8 cellular contexts compared by ENCODE assay signal in the genomic region with DNA sequence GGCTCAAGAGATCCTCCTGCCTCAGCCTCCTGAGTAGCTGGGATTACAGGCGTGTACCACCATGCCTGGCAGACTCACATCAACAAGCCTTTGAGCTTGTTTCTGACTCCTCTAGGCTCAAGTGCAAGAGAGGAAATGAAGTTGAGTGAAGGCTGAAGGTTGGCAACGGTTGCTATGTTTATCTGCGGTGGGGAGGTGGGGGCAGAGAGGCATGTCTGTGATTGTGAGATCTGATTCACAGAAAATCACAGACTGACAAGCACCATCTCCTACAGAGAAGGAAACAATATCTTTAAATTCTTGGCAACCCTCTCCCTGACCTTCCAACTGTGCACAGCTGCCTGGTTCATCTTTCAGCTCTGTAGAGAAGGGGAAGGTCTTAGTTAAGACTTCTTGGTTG. TPM values are rescaled to one million over a fixed set of nuclear protein-coding genes. Genes with fewer than 3 reads are reported as not detected.
DNase-seq lines count a peak whose midpoint lies in the region; ATAC-seq and TF ChIP-seq lines count a peak whose summit lies in the region.

No MANE protein-coding gene starts in this region.

- ATAC-seq in GM19328 (IDR thresholded peaks at IDR 0.05; ENCODE audit: unreplicated experiment): peak; percentile 77
- ATAC-seq in HG03280 (IDR thresholded peaks at IDR 0.05; ENCODE audit: unreplicated experiment): peak; percentile 78

- H3K4me1 ChIP-seq in spleen: peaks cover 0 to 58% (median 26%) of the 10 kb centered on the region in 6 donors

- TF ChIP-seq POLR2A in spleen (IDR thresholded peaks at IDR 0.05): no peak

- in situ Hi-C loops in astrocyte of the cerebellum (cut with HindIII; ENCODE audit: low sequenced_read_pairs): no loop called here

- TF ChIP-seq CTCF in astrocyte of the cerebellum (IDR thresholded peaks at IDR 0.05; ENCODE audit: low read depth, low read length, missing control alignments) (no peak), spleen (IDR thresholded peaks at IDR 0.05 in 8 of 11, conservative IDR thresholded peaks at IDR 0.05 in 3 of 11) (no peak)

- no peaks in the 10 kb centered on the region for H3K36me3 ChIP-seq in spleen

- peak overlapping the region; percentile 84 for H3K27ac Mint-ChIP-seq in T-helper 2 cell treated with Interferon-gamma antibody and Interleukin-4, amounts not matched to agents 5 μg/mL and 100 μg/mL, for 36 hours

- H3K4me3 ChIP-seq in astrocyte of the cerebellum (ENCODE audit: low read depth, low read length) (no peak overlapping the region), spleen (peak overlapping the region in 1 of 8 donors; percentile 31)

- H3K27ac ChIP-seq in spleen: peak overlapping the region; percentile 16 to 86 (median 80)

- H3K4me3 Mint-ChIP-seq in T-helper 2 cell treated with Interferon-gamma antibody and Interleukin-4, amounts not matched to agents 5 μg/mL and 100 μg/mL, for 36 hours: peak overlapping the region; percentile 43

- WGBS in spleen, 5 donors: 3 to 9% (median 5%) methylated on average over 3 of the region's 3 CpGs

- H3K27me3 ChIP-seq in spleen (replicated peaks in 1 of 7): no peaks in the 10 kb centered on the region

- peaks cover 29% of the 10 kb centered on the region for H3K4me1 Mint-ChIP-seq in T-helper 2 cell treated with Interferon-gamma antibody and Interleukin-4, amounts not matched to agents 5 μg/mL and 100 μg/mL, for 36 hours (ENCODE audit: low read depth)

- intact Hi-C loops in spleen (cut with DNase I; ENCODE audit: low total_unique reads): no loop called here

- no peaks in the 10 kb centered on the region for H3K36me3 Mint-ChIP-seq in T-helper 2 cell treated with Interferon-gamma antibody and Interleukin-4, amounts not matched to agents 5 μg/mL and 100 μg/mL, for 36 hours (ENCODE audit: low read depth)

- no peaks in the 10 kb centered on the region for H3K9me3 Mint-ChIP-seq in T-helper 2 cell treated with Interferon-gamma antibody and Interleukin-4, amounts not matched to agents 5 μg/mL and 100 μg/mL, for 36 hours

- H3K27me3 Mint-ChIP-seq in T-helper 2 cell treated with Interferon-gamma antibody and Interleukin-4, amounts not matched to agents 5 μg/mL and 100 μg/mL, for 36 hours (ENCODE audit: low read depth): peaks cover 2% of the 10 kb centered on the region

- DNase-seq in T-helper 2 cell treated with Interferon-gamma antibody and Interleukin-4, amounts not matched to agents 5 μg/mL and 100 μg/mL, for 36 hours (ENCODE audit: low spot score): peak; percentile 79
- DNase-seq in astrocyte of the cerebellum (ENCODE audit: low read depth) (peak; percentile 71), spleen (peak; percentile 85), DMS79 (lab: John Stamatoyannopoulos, UW) (no peak), NCI-H187 treated with DMSO at 0.1 percent for 48 hours (lab: John Stamatoyannopoulos, UW) (no peak), dedifferentiated amniotic fluid mesenchymal stem cell (ENCODE audit: extremely low spot score) (no peak)

- no peaks in the 10 kb centered on the region for H3K9me3 ChIP-seq in spleen

RNA-seq across cellular contexts. Expression of gene NINJ2, which starts 22.1 kb away (rescaled TPM):
- total RNA-seq in spleen: 10 to 100 TPM in 5 of 7 donors, 1 to 10 TPM in 2; 6.6 to 18.8 (median 10.3) TPM
- polyA plus RNA-seq in spleen: 10 to 100 TPM in 1 of 3 donors, 1 to 10 TPM in 2; 7.0 to 13.5 (median 8.6) TPM

Comparison
In these comparisons a context has a peak if more than half of its experiments do, and no peak if none do; other contexts are left out.
1. DNase-seq: peak in T-helper 2 cell treated with Interferon-gamma antibody and Interleukin-4, amounts not matched to agents 5 μg/mL and 100 μg/mL, for 36 hours (single experiment), astrocyte of the cerebellum (single experiment) and spleen (single experiment); none in DMS79 (single experiment), NCI-H187 treated with DMSO at 0.1 percent for 48 hours (single experiment) and dedifferentiated amniotic fluid mesenchymal stem cell (single experiment).